Comparison of ENCODE assay signal across 23 cellular contexts in the genomic region with DNA sequence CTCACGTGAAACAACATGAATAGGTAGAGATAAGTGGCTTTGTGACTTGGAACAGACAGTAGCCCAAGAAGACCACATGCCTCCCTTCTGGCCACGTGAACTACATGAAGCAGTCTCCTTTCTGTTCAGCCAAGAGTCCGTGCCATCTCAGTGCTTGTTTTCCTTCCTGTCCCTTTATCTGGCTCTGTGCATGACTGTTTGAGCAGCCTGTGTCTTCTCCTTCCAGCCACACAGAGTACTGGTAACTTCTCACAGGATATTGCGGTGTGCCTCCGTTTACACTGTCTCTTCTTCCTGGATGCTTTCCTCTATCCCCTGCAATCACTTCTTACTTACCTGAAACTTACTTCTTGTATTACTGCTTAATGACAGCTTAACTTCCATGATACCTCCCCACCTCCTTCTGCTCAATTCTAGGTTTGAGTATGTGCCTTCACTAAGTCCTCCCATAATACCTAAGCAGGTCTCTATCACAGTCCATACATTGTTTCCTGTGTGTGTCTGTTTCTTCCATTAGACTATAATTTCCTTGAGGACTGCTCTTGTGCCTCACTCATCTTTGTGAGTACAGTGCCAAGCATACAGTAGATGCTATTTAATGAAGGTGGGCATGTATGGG.
"Had no signal": no experiment of that assay in that cellular context is flagged by ENCODE, and none has a peak within 500 bp of the region (broad histone marks: within the 10 kb centered on the region; RNA-seq: fewer than 3 reads in every experiment).

No MANE protein-coding gene starts in this region.

- H3K4me2 ChIP-seq: smooth muscle cell had no signal

- H3K4me3 ChIP-seq: gastroesophageal sphincter, sigmoid colon, smooth muscle cell, thoracic aorta, vagina had no signal

- H3K27me3 Mint-ChIP-seq: activated T-cell treated with anti-CD3 and anti-CD28 coated beads, Interleukin-2, amount 50 U/mL, for 24 hours; naive thymus-derived CD8-positive, alpha-beta T cell; stimulated activated naive B cell treated with anti-CD40 and anti-IgM and Interleukin-4, amounts not matched to agents 10 μg/mL and 1 μg/mL and 100 μg/mL, for 72 hours had no signal

- H3K9me3 Mint-ChIP-seq: activated T-cell treated with anti-CD3 and anti-CD28 coated beads, Interleukin-2, amount 50 U/mL, for 24 hours had no signal

- H3K27me3 ChIP-seq: gastroesophageal sphincter, sigmoid colon, vagina had no signal

- H3K36me3 ChIP-seq: gastroesophageal sphincter, sigmoid colon, thoracic aorta, vagina had no signal

- DNase-seq: activated CD4-positive, alpha-beta T cell treated with anti-CD3 and anti-CD28 coated beads, Interleukin-2, amount 50 U/mL, for 48 hours; activated effector memory CD4-positive, alpha-beta T cell treated with Interleukin-2 at 50 U/mL for 16 hours; activated T-cell treated with anti-CD3 and anti-CD28 coated beads, Interleukin-2, amount 50 U/mL, for 24 hours; amygdala; cerebellar nuclear complex; cortex of kidney; head of caudate nucleus; hypothalamus; left ventricle myocardium superior; mammary epithelial cell; naive thymus-derived CD8-positive, alpha-beta T cell; retina; sigmoid colon; stimulated activated CD4-positive, alpha-beta T cell treated with anti-CD3 and anti-CD28 coated beads, Interleukin-15, amount 100 ng/mL, for 24 hours had no signal

- H3K9me3 ChIP-seq: gastroesophageal sphincter, sigmoid colon, thoracic aorta, vagina had no signal

- H3K27ac ChIP-seq: epithelial cell of prostate, gastroesophageal sphincter, sigmoid colon, thoracic aorta, vagina had no signal

- H3K4me1 ChIP-seq: sigmoid colon, vagina had no signal

- H3K36me3 Mint-ChIP-seq: naive thymus-derived CD8-positive, alpha-beta T cell had no signal

- ATAC-seq: gastroesophageal sphincter; left ventricle myocardium superior; naive thymus-derived CD8-positive, alpha-beta T cell had no signal

- H3K27ac Mint-ChIP-seq: activated T-cell treated with anti-CD3 and anti-CD28 coated beads, Interleukin-2, amount 50 U/mL, for 24 hours; mesothelial cell of epicardium; naive thymus-derived CD8-positive, alpha-beta T cell; progenitor cell of endocrine pancreas; stimulated activated naive B cell treated with anti-CD40 and anti-IgM and Interleukin-4, amounts not matched to agents 10 μg/mL and 1 μg/mL and 100 μg/mL, for 72 hours; type B pancreatic cell had no signal

- H3K4me3 Mint-ChIP-seq: activated T-cell treated with anti-CD3 and anti-CD28 coated beads, Interleukin-2, amount 50 U/mL, for 24 hours; mesothelial cell of epicardium; naive thymus-derived CD8-positive, alpha-beta T cell; stimulated activated naive B cell treated with anti-CD40 and anti-IgM and Interleukin-4, amounts not matched to agents 10 μg/mL and 1 μg/mL and 100 μg/mL, for 72 hours; type B pancreatic cell had no signal
